In genomic region chr17:58325289-58325726, GRCh38 we compare ENCODE assay signal across 9 cellular contexts. TPM values are rescaled to one million over a fixed set of nuclear protein-coding genes. Genes with fewer than 3 reads are reported as not detected.
DNase-seq lines count a peak whose midpoint lies in the region; ATAC-seq and TF ChIP-seq lines count a peak whose summit lies in the region.
"Had no signal": no experiment of that assay in that cellular context is flagged by ENCODE, and none has a peak within 500 bp of the region (broad histone marks: within the 10 kb centered on the region; RNA-seq: fewer than 3 reads in every experiment).

No MANE protein-coding gene starts in this region.

- DNase-seq in SK-N-SH (peak; percentile 75), NCI-H82 (lab: John Stamatoyannopoulos, UW) (peak; percentile 92), NOMO-1 treated with DMSO at 0.1 percent for 48 hours (lab: John Stamatoyannopoulos, UW; ENCODE audit: unreplicated experiment) (no peak)
- DNase-seq in stimulated activated naive CD8-positive, alpha-beta T cell treated with anti-CD3 and anti-CD28 coated beads, Interleukin-15, amount 100 ng/mL, for 72 hours, result peak; percentile 57
- DNase-seq: NCI-H510A treated with DMSO at 0.1 percent for 48 hours had no signal

- H4K20me1 ChIP-seq in SK-N-SH (ENCODE audit: insufficient read depth), result no peaks in the 10 kb centered on the region

- H3K27me3 ChIP-seq in SK-N-SH (ENCODE audit: insufficient read depth) (peaks cover 21% of the 10 kb centered on the region; the same call in 1 of the 2 replicates), esophagus (ENCODE audit: control insufficient read depth in 1 of 2, insufficient read depth in 2 of 2, low read length in 2 of 2) (no peaks in the 10 kb centered on the region)

- CTCF ChIA-PET in SK-N-SH (lab: Yijun Ruan, JAX), result interaction anchor here (0.9 to 2.0 kb wide), 4 partner anchors 8 to 76 kb away, joined by 3 to 7 read pairs (median 6); partner anchors contain the start of gene SUPT4H1

- H3K36me3 ChIP-seq in SK-N-SH (replicated peaks in 1 of 2; ENCODE audit: control insufficient read depth in 1 of 2, insufficient read depth in 2 of 2, low read length in 1 of 2) (no peaks in the 10 kb centered on the region), esophagus (ENCODE audit: control insufficient read depth in 2 of 2, insufficient read depth in 2 of 2, low read length in 1 of 2) (peaks cover 0 to 3% of the 10 kb centered on the region in 2 donors)

- 91% methylated on average over 11 of the region's 11 CpGs for WGBS in SK-N-SH (ENCODE audit: low lambda C conversion rate)
- 76 to 78% methylated on average over 11 of the region's 11 CpGs for WGBS in esophagus, 2 donors

- H3K4me2 ChIP-seq in SK-N-SH, result no peak overlapping the region

- H3K27me3 Mint-ChIP-seq in stimulated activated naive CD8-positive, alpha-beta T cell treated with anti-CD3 and anti-CD28 coated beads, Interleukin-15, amount 100 ng/mL, for 72 hours, result no peaks in the 10 kb centered on the region

- TF ChIP-seq CTCF in SK-N-SH (IDR thresholded peaks at IDR 0.05), result no peak

- no peak overlapping the region for H3K27ac ChIP-seq in SK-N-SH (ENCODE audit: low read depth in 2 of 2, low read length in 1 of 2)
- H3K27ac ChIP-seq in esophagus (ENCODE audit: low read depth in 2 of 2, low read length in 1 of 2), result no peak overlapping the region

- H3K9me3 ChIP-seq in SK-N-SH (no peaks in the 10 kb centered on the region), esophagus (ENCODE audit: control insufficient read depth in 2 of 2, insufficient read depth in 1 of 2, low read depth in 1 of 2, low read length in 1 of 2) (no peaks in the 10 kb centered on the region)

- H3K4me3 Mint-ChIP-seq in stimulated activated naive CD8-positive, alpha-beta T cell treated with anti-CD3 and anti-CD28 coated beads, Interleukin-15, amount 100 ng/mL, for 72 hours, result peak overlapping the region; percentile 49 to 80

- no peaks in the 10 kb centered on the region for H3F3A ChIP-seq in SK-N-SH (replicated peaks; ENCODE audit: insufficient read depth)

- no peaks in the 10 kb centered on the region for H3K79me2 ChIP-seq in SK-N-SH (ENCODE audit: insufficient read depth)

- H3K27ac Mint-ChIP-seq in stimulated activated naive CD8-positive, alpha-beta T cell treated with anti-CD3 and anti-CD28 coated beads, Interleukin-15, amount 100 ng/mL, for 72 hours, result peak overlapping the region; percentile 29 to 98

- TF ChIP-seq EP300 in SK-N-SH (IDR thresholded peaks at IDR 0.05; ENCODE audit: borderline replicate concordance in 1 of 2, low read depth in 1 of 2, low read length in 1 of 2), result no peak

- peaks cover 0 to 40% of the 10 kb centered on the region in 2 experiments; a peak in 1 of 4 replicates for H3K4me1 ChIP-seq in SK-N-SH (ENCODE audit: control insufficient read depth in 1 of 2, insufficient read depth in 2 of 2, low read depth in 1 of 2, low read length in 1 of 2)
- peaks cover 0 to 11% of the 10 kb centered on the region in 2 donors for H3K4me1 ChIP-seq in esophagus (ENCODE audit: control insufficient read depth in 2 of 2, insufficient read depth in 2 of 2, low read length in 1 of 2)

- POLR2A ChIA-PET in SK-N-SH (lab: Yijun Ruan, JAX), result interaction anchor here (1.1 to 5.8 kb wide), 2 partner anchors 11 to 26 kb away, joined by 4 to 57 read pairs; partner anchors contain the start of gene SUPT4H1

- peaks cover 73% of the 10 kb centered on the region for H3K4me1 Mint-ChIP-seq in stimulated activated naive CD8-positive, alpha-beta T cell treated with anti-CD3 and anti-CD28 coated beads, Interleukin-15, amount 100 ng/mL, for 72 hours

- H3K9me2 ChIP-seq in SK-N-SH, result no peaks in the 10 kb centered on the region

- H2AFZ ChIP-seq in SK-N-SH (ENCODE audit: low read depth), result no peak overlapping the region

- ATAC-seq in SK-N-SH treated with all-trans-retinoic acid at 6 μM for 48 hours, result no peak
- no peak for ATAC-seq in stimulated activated naive CD8-positive, alpha-beta T cell treated with anti-CD3 and anti-CD28 coated beads, Interleukin-15, amount 100 ng/mL, for 72 hours
- ATAC-seq in GM19455 (IDR thresholded peaks at IDR 0.05; ENCODE audit: unreplicated experiment), result no peak
- no peak for ATAC-seq in GM19463 (IDR thresholded peaks at IDR 0.05; ENCODE audit: unreplicated experiment)

- H3K4me3 ChIP-seq in SK-N-SH (ENCODE audit: low read depth in 2 of 2, low read length in 1 of 2), result no peak overlapping the region
- H3K4me3 ChIP-seq in esophagus (ENCODE audit: low read depth in 1 of 2, low read length in 2 of 2), result peak overlapping the region; percentile 49 to 59

- TF ChIP-seq RAD21 in SK-N-SH (IDR thresholded peaks at IDR 0.05; ENCODE audit: low read length), result no peak

- no peak overlapping the region for H3K9ac ChIP-seq in SK-N-SH

- no peaks in the 10 kb centered on the region for H3K9me3 Mint-ChIP-seq in stimulated activated naive CD8-positive, alpha-beta T cell treated with anti-CD3 and anti-CD28 coated beads, Interleukin-15, amount 100 ng/mL, for 72 hours

TF ChIP-seq in SK-N-SH, 30 proteins besides CTCF, POLR2A, EP300 and RAD21 (continues in another document):
- TF ChIP-seq IRF3 (IDR thresholded peaks at IDR 0.05; ENCODE audit: low read depth, low read length) (no peak), TEAD4 (IDR thresholded peaks at IDR 0.05; ENCODE audit: borderline replicate concordance, insufficient read depth) (no peak), MXI1 (IDR thresholded peaks at IDR 0.05; ENCODE audit: low read depth, low read length) (no peak), NFIC (IDR thresholded peaks at IDR 0.05; ENCODE audit: borderline replicate concordance) (no peak), SIN3A (IDR thresholded peaks at IDR 0.05; ENCODE audit: borderline replicate concordance, low read depth, low read length) (no peak), RCOR1 (IDR thresholded peaks at IDR 0.05; ENCODE audit: low read length) (no peak), RFX5 (IDR thresholded peaks at IDR 0.05; ENCODE audit: low read length) (no peak), PBX3 (IDR thresholded peaks at IDR 0.05) (no peak), GATA2 (CRISPR knock-in tag; IDR thresholded peaks at IDR 0.05) (no peak)

TF ChIP-seq in SK-N-SH treated with all-trans-retinoic acid at 6 μM for 48 hours, 23 proteins besides CTCF, POLR2A, EP300 and RAD21:
- TF ChIP-seq ZC3H10 (CRISPR knock-in tag; IDR thresholded peaks at IDR 0.05) (no peak), RARB (CRISPR knock-in tag; IDR thresholded peaks at IDR 0.05) (no peak), TCF4 (CRISPR knock-in tag; IDR thresholded peaks at IDR 0.05; ENCODE audit: borderline replicate concordance) (no peak), ZNF565 (CRISPR knock-in tag; conservative IDR thresholded peaks at IDR 0.05; ENCODE audit: low read depth) (no peak), OSR1 (CRISPR knock-in tag; IDR thresholded peaks at IDR 0.05) (no peak), ISL1 (CRISPR knock-in tag; IDR thresholded peaks at IDR 0.05) (no peak), ZFP3 (CRISPR knock-in tag; IDR thresholded peaks at IDR 0.05) (no peak), ZNF8 (CRISPR knock-in tag; IDR thresholded peaks at IDR 0.05) (no peak), ARNTL (CRISPR knock-in tag; IDR thresholded peaks at IDR 0.05; ENCODE audit: borderline replicate concordance, low read depth) (no peak), ESRRG (CRISPR knock-in tag; IDR thresholded peaks at IDR 0.05) (no peak), SNAI2 (CRISPR knock-in tag; IDR thresholded peaks at IDR 0.05) (no peak), POU6F1 (CRISPR knock-in tag; IDR thresholded peaks at IDR 0.05; ENCODE audit: borderline replicate concordance, low read depth) (no peak), ZFP30 (CRISPR knock-in tag; IDR thresholded peaks at IDR 0.05) (no peak)
TF ChIP-seq in SK-N-SH treated with all-trans-retinoic acid at 6 μM for 48 hours: peak in this region for 0.

RNA-seq across cellular contexts. Expression of gene TSPOAP1, which starts 3.3 kb away (rescaled TPM):
- 0.79 and 1.9 TPM in 2 replicates for polyA plus RNA-seq in SK-N-SH (2012; rRNA removed)
- polyA plus RNA-seq in SK-N-SH (2012; cell fraction: cytosol; rRNA removed), result 0.28 and 0.97 TPM in 2 replicates
- polyA plus RNA-seq in SK-N-SH (2012; cell fraction: nucleus; rRNA removed), result 4.8 and 8.3 TPM in 2 replicates
- 10 to 100 TPM in 1 of 2 donors, 1 to 10 TPM in 1; 7.3 to 14.9 TPM for polyA plus RNA-seq in esophagus

RNA-seq across cellular contexts. Expression of gene SUPT4H1, which starts 26.7 kb away (rescaled TPM):
- 165 and 205 TPM in 2 replicates for polyA plus RNA-seq in SK-N-SH (2012; rRNA removed)
- 216 and 229 TPM in 2 replicates for polyA plus RNA-seq in SK-N-SH (2012; cell fraction: cytosol; rRNA removed)
- polyA plus RNA-seq in SK-N-SH (2012; cell fraction: nucleus; rRNA removed), result 54.9 and 92.8 TPM in 2 replicates
- 10 to 100 TPM; 39.9 to 80.8 TPM for polyA plus RNA-seq in esophagus

RNA-seq across cellular contexts. Expression of gene MPO, which starts 44.6 kb away (rescaled TPM):
- polyA plus RNA-seq in SK-N-SH (2012; rRNA removed) (not detected in 2 replicates), esophagus (under 1 TPM in 1 of 2 donors, not detected in 1; 0.02 TPM)
- polyA plus RNA-seq in SK-N-SH (2012; cell fraction: cytosol; rRNA removed), result not detected in 2 replicates
- polyA plus RNA-seq in SK-N-SH (2012; cell fraction: nucleus; rRNA removed), result not detected in 2 replicates

Comparison
In these comparisons a context has a peak if more than half of its experiments do, and no peak if none do; other contexts are left out.
1. H3K4me3 ChIP-seq: peak in esophagus (2 of 2); none in SK-N-SH (0 of 2).